In genomic region chr1:168483531-168483930, GRCh38 we compare ENCODE assay signal across 13 cellular contexts.
DNase-seq lines count a peak whose midpoint lies in the region; ATAC-seq and TF ChIP-seq lines count a peak whose summit lies in the region.
"Had no signal": no experiment of that assay in that cellular context is flagged by ENCODE, and none has a peak within 500 bp of the region (broad histone marks: within the 10 kb centered on the region; RNA-seq: fewer than 3 reads in every experiment).

No MANE protein-coding gene starts in this region.

- H3K4me3 Mint-ChIP-seq in T-helper 17 cell = no peak overlapping the region
- H3K4me3 Mint-ChIP-seq: activated B cell treated with CpG ODN at 0.5 μM for 24 hours had no signal

- TF ChIP-seq POLR2A in gastrocnemius medialis (IDR thresholded peaks at IDR 0.05) = no peak

- H2AFZ ChIP-seq in GM23248 = no peak overlapping the region

- peak overlapping the region; percentile 47 for H3K9ac ChIP-seq in GM23248

- H3K4me1 Mint-ChIP-seq in T-helper 17 cell = peaks cover 38% of the 10 kb centered on the region
- H3K4me1 Mint-ChIP-seq: activated B cell treated with CpG ODN at 0.5 μM for 24 hours had no signal

- peak overlapping the region; percentile 81 for H3K27ac ChIP-seq in GM23248
- H3K27ac ChIP-seq in gastrocnemius medialis = peak overlapping the region in 1 of 4 donors; percentile 39
- no peak overlapping the region for H3K27ac ChIP-seq in SJCRH30

- WGBS in GM23248 (ENCODE audit: low coverage in 1 of 2, low lambda C conversion rate in 2 of 2, missing lambda C conversion rate in 2 of 2), 2 experiments = 0% methylated on average over 1 of the region's 1 CpG

- H3K79me2 ChIP-seq in GM23248 (ENCODE audit: insufficient read depth) = no peaks in the 10 kb centered on the region

- peaks cover 48% of the 10 kb centered on the region for H3F3A ChIP-seq in GM23248 (ENCODE audit: insufficient read depth)

- H3K4me2 ChIP-seq in GM23248 (ENCODE audit: unreplicated experiment) = peak overlapping the region; percentile 21

- H3K27me3 Mint-ChIP-seq in T-helper 17 cell = no peaks in the 10 kb centered on the region

- in situ Hi-C loops in GM23248 (cut with MboI) (no loop called here), gastrocnemius medialis (cut with MboI; ENCODE audit: low sequenced_read_pairs in 4 of 4) (no loop called here)

- H3K36me3 ChIP-seq in GM23248 (ENCODE audit: low read depth) (no peaks in the 10 kb centered on the region), gastrocnemius medialis (no peaks in the 10 kb centered on the region), SJCRH30 (no peaks in the 10 kb centered on the region)
- H3K36me3 ChIP-seq: HAP-1 had no signal

- no peaks in the 10 kb centered on the region for H3K9me3 ChIP-seq in GM23248 (ENCODE audit: low read depth)
- no peaks in the 10 kb centered on the region for H3K9me3 ChIP-seq in T-helper 17 cell (ENCODE audit: control insufficient read depth, low read length, poor library complexity, severe bottlenecking)
- no peaks in the 10 kb centered on the region for H3K9me3 ChIP-seq in gastrocnemius medialis
- 0 out of 2 replicates have a peak, but pooled peaks cover 6% of the 10 kb centered on the region for H3K9me3 ChIP-seq in SJCRH30 (replicated peaks)
- H3K9me3 ChIP-seq: HAP-1 had no signal

- no peak for TF ChIP-seq CTCF in gastrocnemius medialis (IDR thresholded peaks at IDR 0.05 in 4 of 5, conservative IDR thresholded peaks at IDR 0.05 in 1 of 5)

- intact Hi-C loops in gastrocnemius medialis (cut with DNase I; ENCODE audit: low total_unique reads) = no loop called here

- no peaks in the 10 kb centered on the region for H3K27me3 ChIP-seq in GM23248 (replicated peaks; ENCODE audit: insufficient read depth)
- H3K27me3 ChIP-seq in gastrocnemius medialis = no peaks in the 10 kb centered on the region
- no peaks in the 10 kb centered on the region for H3K27me3 ChIP-seq in SJCRH30

- no peaks in the 10 kb centered on the region for H3K36me3 Mint-ChIP-seq in T-helper 17 cell (ENCODE audit: low read depth)

- peak overlapping the region; percentile 59 for H3K27ac Mint-ChIP-seq in T-helper 17 cell
- H3K27ac Mint-ChIP-seq: activated B cell treated with CpG ODN at 0.5 μM for 24 hours had no signal

- DNase-seq in GM23248 (peak; percentile 87), T-helper 17 cell (no peak), fibroblast of the conjunctiva (ENCODE audit: low read depth) (peak; percentile 38), gastrocnemius medialis (no peak), NCI-H82 treated with DMSO at 0.1 percent for 48 hours (lab: John Stamatoyannopoulos, UW; ENCODE audit: unreplicated experiment) (no peak), ureter (ENCODE audit: low spot score) (no peak), SJCRH30 (no peak), HuH-7 (ENCODE audit: low spot score) (no peak)
- DNase-seq: activated B cell treated with CpG ODN at 0.5 μM for 24 hours; activated naive CD4-positive, alpha-beta T cell treated with Interleukin-2 at 50 U/mL for 16 hours; GDM1; NCI-H187 had no signal

- H3K4me1 ChIP-seq in GM23248 (ENCODE audit: insufficient read depth) (peaks cover 53% of the 10 kb centered on the region), gastrocnemius medialis (peaks cover 0 to 3% of the 10 kb centered on the region in 2 donors), SJCRH30 (peaks cover 16% of the 10 kb centered on the region)
- H3K4me1 ChIP-seq: HAP-1 had no signal

- ATAC-seq in T-helper 17 cell (no peak), gastrocnemius medialis (peak; percentile 38 to 43)

- no peaks in the 10 kb centered on the region for H3K9me2 ChIP-seq in GM23248 (ENCODE audit: insufficient read depth)

- H3K4me3 ChIP-seq in GM23248 (no peak overlapping the region), gastrocnemius medialis (no peak overlapping the region), SJCRH30 (no peak overlapping the region)
- H3K4me3 ChIP-seq: HAP-1 had no signal

- no peaks in the 10 kb centered on the region for H4K20me1 ChIP-seq in GM23248 (ENCODE audit: insufficient read depth)

Comparison
In these comparisons a context has a peak if more than half of its experiments do, and no peak if none do; other contexts are left out.
1. DNase-seq: peak in GM23248 (single experiment) and fibroblast of the conjunctiva (single experiment); none in T-helper 17 cell (0 of 3), gastrocnemius medialis (0 of 2), NCI-H82 treated with DMSO at 0.1 percent for 48 hours (single experiment), ureter (single experiment), SJCRH30 (0 of 2) and HuH-7 (single experiment).